9 cellular contexts compared by ENCODE assay signal in the genomic region with DNA sequence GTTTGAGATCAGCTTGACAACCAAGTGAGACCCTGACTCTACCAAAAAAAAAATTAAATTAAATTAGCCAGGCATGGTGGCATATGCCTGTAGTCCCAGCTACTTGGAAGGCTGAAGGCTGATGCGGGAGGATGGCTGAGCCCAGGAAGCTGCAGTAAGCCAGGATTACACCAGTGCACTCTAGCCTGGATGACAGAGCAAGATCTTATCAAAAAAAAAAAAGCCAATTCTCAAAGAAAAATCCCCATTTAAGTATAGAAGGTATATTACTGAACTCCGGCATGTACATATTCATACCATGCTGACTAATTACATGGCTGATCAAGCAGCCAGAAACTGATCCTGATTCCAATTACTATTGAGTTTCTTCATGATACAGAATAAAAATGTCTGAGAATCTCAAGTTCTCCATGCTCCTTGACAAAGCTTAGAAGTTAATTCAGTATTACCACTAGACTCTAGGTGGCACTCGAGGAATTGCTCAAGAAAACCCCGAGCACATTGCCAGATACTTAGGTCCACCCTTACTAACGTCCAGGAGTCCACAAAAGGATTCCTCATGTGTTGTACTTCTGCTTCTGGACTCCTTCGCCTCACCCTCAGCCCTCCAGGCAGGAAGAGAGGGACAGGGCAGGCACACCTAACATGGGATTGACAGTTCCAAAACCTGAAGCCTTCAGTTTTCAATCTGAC.
A peak's percentile ranks its signal among the peaks of the same experiment; 100 is the strongest.
DNase-seq lines count a peak whose midpoint lies in the region; ATAC-seq and TF ChIP-seq lines count a peak whose summit lies in the region.
"Had no signal": no experiment of that assay in that cellular context is flagged by ENCODE, and none has a peak within 500 bp of the region (broad histone marks: within the 10 kb centered on the region; RNA-seq: fewer than 3 reads in every experiment).

No MANE protein-coding gene starts in this region.

- H3K9ac ChIP-seq in PC-3 (ENCODE audit: low read length) = peak overlapping the region; percentile 36
- H3K9ac ChIP-seq in neural progenitor cell = no peak overlapping the region

- peaks cover 45% of the 10 kb centered on the region for H3K4me1 Mint-ChIP-seq in neural progenitor cell
- H3K4me1 Mint-ChIP-seq: natural killer cell had no signal

- H3K36me3 ChIP-seq in BJ (ENCODE audit: control insufficient read depth, insufficient read depth, low read length) (no peaks in the 10 kb centered on the region), PC-3 (ENCODE audit: low read depth, low read length) (no peaks in the 10 kb centered on the region; the same call in 1 of the 2 replicates), neural progenitor cell (no peaks in the 10 kb centered on the region)

- no peak overlapping the region for H3K4me3 Mint-ChIP-seq in neural progenitor cell
- H3K4me3 Mint-ChIP-seq: natural killer cell had no signal

- peaks cover 2% of the 10 kb centered on the region for H3K27me3 Mint-ChIP-seq in neural progenitor cell (ENCODE audit: insufficient read depth, low read depth)

- no peak for TF ChIP-seq POLR2A in erythroblast (IDR thresholded peaks at IDR 0.05; ENCODE audit: low read length)

- H3K79me2 ChIP-seq in PC-3 (ENCODE audit: low read length) = peaks cover 60% of the 10 kb centered on the region
- H3K79me2 ChIP-seq in neural progenitor cell (ENCODE audit: low read depth) = peaks cover 56% of the 10 kb centered on the region

- POLR2A ChIA-PET in BJ (lab: Charles Lee) = no interaction called here
- POLR2A ChIA-PET in PC-3 (lab: Charles Lee; ENCODE audit: unreplicated experiment) = interaction anchor here (0.5 to 0.7 kb wide), 3 partner anchors 120 to 499 kb away, joined by 3 to 7 read pairs (median 4); no protein-coding TSS in a partner anchor

- intact Hi-C loops in PC-3 (cut with micrococcal nuclease) = loop anchor here (1.0 to 5.0 kb wide), 11 partner anchors 30 to 551 kb away; no protein-coding TSS in a partner anchor

- BruUV-seq in PC-3 (replicated peaks; lab: Mats Ljungman, UMichigan) = no TSS peak

- DNase-seq in BJ (ENCODE audit: low read depth) (peak; percentile 60), PC-3 (peak; percentile 100), erythroblast (lab: John Stamatoyannopoulos, UW) (peak; percentile 66 to 74), neural progenitor cell (ENCODE audit: low spot score) (peak; percentile 62), NCI-H1105 treated with DMSO at 0.1 percent for 48 hours (lab: John Stamatoyannopoulos, UW) (no peak), activated gamma-delta T cell treated with Interleukin-2 at 50 U/mL for 16 hours (no peak)
- DNase-seq: natural killer cell had no signal

- peak overlapping the region; percentile 62 for H3K27ac ChIP-seq in PC-3 (ENCODE audit: low read length)
- no peak overlapping the region for H3K27ac ChIP-seq in neural progenitor cell

- TF ChIP-seq CTCF in BJ (IDR thresholded peaks at IDR 0.05; ENCODE audit: insufficient read depth, low read depth, low read length) (peak; percentile 61), PC-3 (conservative IDR thresholded peaks at IDR 0.05; ENCODE audit: low read depth, low read length) (peak; percentile 100), neural progenitor cell (IDR thresholded peaks at IDR 0.05) (peak; percentile 52)

- H3K4me3 ChIP-seq in BJ (ENCODE audit: low read depth, low read length) (no peak overlapping the region), PC-3 (ENCODE audit: low read length) (peak overlapping the region; percentile 19; the same call in 1 of the 2 replicates), neural progenitor cell (no peak overlapping the region)

- no peak overlapping the region for H3K27ac Mint-ChIP-seq in neural progenitor cell
- H3K27ac Mint-ChIP-seq: natural killer cell had no signal

- H2AFZ ChIP-seq in PC-3 (ENCODE audit: low read length) (peak overlapping the region; percentile 65), neural progenitor cell (replicated peaks) (no peak overlapping the region)

- H3F3A ChIP-seq in PC-3 (ENCODE audit: low read length, unreplicated experiment) = no peaks in the 10 kb centered on the region
- H3F3A ChIP-seq in neural progenitor cell (ENCODE audit: low read depth) = peaks cover 5% of the 10 kb centered on the region

- no peaks in the 10 kb centered on the region for H3K9me2 ChIP-seq in PC-3 (replicated peaks; ENCODE audit: low read length)

- CTCF ChIA-PET in BJ (lab: Yijun Ruan, JAX) (interaction anchor here (0.6 to 3.6 kb wide), 16 partner anchors 8 to 551 kb away, joined by 3 to 20 read pairs (median 4); no protein-coding TSS in a partner anchor), PC-3 (lab: Charles Lee) (interaction anchor here (0.5 to 2.2 kb wide), 29 partner anchors 11 to 1559 kb away, joined by 3 to 20 read pairs (median 5); no protein-coding TSS in a partner anchor)

- H3K9me3 ChIP-seq in PC-3 (ENCODE audit: low read length) (no peaks in the 10 kb centered on the region), neural progenitor cell (ENCODE audit: low read depth) (no peaks in the 10 kb centered on the region)

- H3K9me3 Mint-ChIP-seq in neural progenitor cell = no peaks in the 10 kb centered on the region
- H3K9me3 Mint-ChIP-seq: natural killer cell had no signal

- H3K27me3 ChIP-seq in BJ (ENCODE audit: control insufficient read depth, insufficient read depth, low read length) (no peaks in the 10 kb centered on the region), PC-3 (ENCODE audit: low read length) (no peaks in the 10 kb centered on the region), neural progenitor cell (no peaks in the 10 kb centered on the region)

- peaks cover 2% of the 10 kb centered on the region for H3K36me3 Mint-ChIP-seq in neural progenitor cell
- H3K36me3 Mint-ChIP-seq: natural killer cell had no signal

- H4K20me1 ChIP-seq in PC-3 (ENCODE audit: low read length) (no peaks in the 10 kb centered on the region), neural progenitor cell (ENCODE audit: low read depth) (peaks cover 41% of the 10 kb centered on the region)

- H3K4me1 ChIP-seq in PC-3 (ENCODE audit: insufficient read depth, low read length) (peaks cover 22% of the 10 kb centered on the region), neural progenitor cell (peaks cover 6% of the 10 kb centered on the region)

- ATAC-seq in GM19035 (IDR thresholded peaks at IDR 0.05; ENCODE audit: unreplicated experiment) (peak; percentile 82), HG03196 (IDR thresholded peaks at IDR 0.05; ENCODE audit: unreplicated experiment) (peak; percentile 67), PC-3 (peak; percentile 89)

- peak overlapping the region; percentile 71 for H3K4me2 ChIP-seq in PC-3 (ENCODE audit: low read length)
- H3K4me2 ChIP-seq in neural progenitor cell = no peak overlapping the region

Comparison
In these comparisons a context has a peak if more than half of its experiments do, and no peak if none do; other contexts are left out.
1. DNase-seq: peak in BJ (single experiment), PC-3 (single experiment), erythroblast (2 of 2) and neural progenitor cell (single experiment); none in NCI-H1105 treated with DMSO at 0.1 percent for 48 hours (single experiment) and activated gamma-delta T cell treated with Interleukin-2 at 50 U/mL for 16 hours (single experiment).
2. Peak in every context shown above with its lines, with median percentiles within 50 percentile points of each other: CTCF ChIP-seq and ATAC-seq.